In genomic region chr13:40993119-40993518, GRCh38 we compare ENCODE assay signal across 9 cellular contexts. TPM values are rescaled to one million over a fixed set of nuclear protein-coding genes. Genes with fewer than 3 reads are reported as not detected.
DNase-seq lines count a peak whose midpoint lies in the region; ATAC-seq and TF ChIP-seq lines count a peak whose summit lies in the region.
"Had no signal": no experiment of that assay in that cellular context is flagged by ENCODE, and none has a peak within 500 bp of the region (broad histone marks: within the 10 kb centered on the region; RNA-seq: fewer than 3 reads in every experiment).

No MANE protein-coding gene starts in this region.

- ATAC-seq in GM18858 (IDR thresholded peaks at IDR 0.05; ENCODE audit: unreplicated experiment) = no peak

- no peaks in the 10 kb centered on the region for H3K9me3 ChIP-seq in breast epithelium

- BruUV-seq in MCF 10A (replicated peaks; lab: Mats Ljungman, UMichigan) = no TSS peak

- H3K27ac Mint-ChIP-seq in MCF 10A (ENCODE audit: low read depth, unreplicated experiment) (no peak overlapping the region), immature natural killer cell (peak overlapping the region; percentile 68 to 88 (median 79)), type B pancreatic cell (peak overlapping the region; percentile 96)

- H3K36me3 Mint-ChIP-seq in MCF 10A (ENCODE audit: insufficient read depth, unreplicated experiment) (peaks cover 49% of the 10 kb centered on the region), immature natural killer cell (peaks cover 0 to 3% (median 0%) of the 10 kb centered on the region in 3 donors), type B pancreatic cell (peaks cover 12% of the 10 kb centered on the region)

- CTCF ChIA-PET in MCF 10A (lab: Yijun Ruan, JAX) = interaction anchor here (0.7 to 1.3 kb wide), 5 partner anchors 9 to 887 kb away, joined by 3 to 4 read pairs (median 3); no protein-coding TSS in a partner anchor

- H3K4me1 Mint-ChIP-seq in MCF 10A (ENCODE audit: insufficient read depth, unreplicated experiment) (peaks cover 29% of the 10 kb centered on the region), immature natural killer cell (peaks cover 82 to 98% of the 10 kb centered on the region in 2 donors), type B pancreatic cell (ENCODE audit: unreplicated experiment) (peaks cover 23% of the 10 kb centered on the region)

- POLR2A ChIA-PET in MCF 10A (lab: Yijun Ruan, JAX) = interaction anchor here (0.8 to 2.5 kb wide), 5 partner anchors 10 to 72 kb away, joined by 3 to 14 read pairs (median 4); partner anchors contain the start of gene ELF1

- DNase-seq in breast epithelium (ENCODE audit: low spot score in 2 of 2) (no peak), MCF 10A (ENCODE audit: unreplicated experiment) (no peak), SHP77 (lab: John Stamatoyannopoulos, UW) (peak; percentile 83 to 84), immature natural killer cell (no peak), type B pancreatic cell (ENCODE audit: extremely low spot score, unreplicated experiment) (no peak), NCI-H187 treated with DMSO at 0.1 percent for 48 hours (lab: John Stamatoyannopoulos, UW) (no peak), NCI-H2081 treated with DMSO at 0.1 percent for 48 hours (lab: John Stamatoyannopoulos, UW) (no peak)
- DNase-seq: DMS79 had no signal

- no peak overlapping the region for H3K4me3 ChIP-seq in breast epithelium

- TF ChIP-seq CTCF in breast epithelium (IDR thresholded peaks at IDR 0.05) = no peak
- TF ChIP-seq CTCF in MCF 10A (IDR thresholded peaks at IDR 0.05; ENCODE audit: unreplicated experiment) = no peak
- TF ChIP-seq CTCF in type B pancreatic cell (conservative IDR thresholded peaks at IDR 0.05) = no peak

- peaks cover 0 to 8% of the 10 kb centered on the region in 2 donors for H3K4me1 ChIP-seq in breast epithelium

- H3K27me3 Mint-ChIP-seq in MCF 10A (ENCODE audit: insufficient read depth, unreplicated experiment) (no peaks in the 10 kb centered on the region), immature natural killer cell (ENCODE audit: low read depth in 3 of 3) (peaks cover 0 to 2% (median 2%) of the 10 kb centered on the region in 3 donors), type B pancreatic cell (no peaks in the 10 kb centered on the region)

- H3K9me3 Mint-ChIP-seq in MCF 10A (ENCODE audit: unreplicated experiment) = no peaks in the 10 kb centered on the region
- H3K9me3 Mint-ChIP-seq in immature natural killer cell = no peaks in the 10 kb centered on the region
- no peaks in the 10 kb centered on the region for H3K9me3 Mint-ChIP-seq in type B pancreatic cell

- H3K4me3 Mint-ChIP-seq in MCF 10A (ENCODE audit: unreplicated experiment) = no peak overlapping the region
- H3K4me3 Mint-ChIP-seq in immature natural killer cell = peak overlapping the region in 1 of 5 donors; percentile 43
- peak overlapping the region; percentile 50 for H3K4me3 Mint-ChIP-seq in type B pancreatic cell

- peak overlapping the region; percentile 72 to 84 for H3K27ac ChIP-seq in breast epithelium

- intact Hi-C loops in breast epithelium (cut with DNase I; ENCODE audit: low total_unique reads) = no loop called here
- intact Hi-C loops in MCF 10A (cut with micrococcal nuclease) = loop anchor here (5.0 kb wide), 1 partner anchor 216 kb away; no protein-coding TSS in a partner anchor

- no peaks in the 10 kb centered on the region for H3K27me3 ChIP-seq in breast epithelium

- no peak for TF ChIP-seq POLR2A in breast epithelium (IDR thresholded peaks at IDR 0.05)

- no peaks in the 10 kb centered on the region for H3K36me3 ChIP-seq in breast epithelium

RNA-seq across cellular contexts. Expression of gene ELF1, which starts 26.0 kb away (rescaled TPM):
- total RNA-seq in breast epithelium = 100 to 1,000 TPM; 101 to 138 (median 104) TPM
- total RNA-seq in MCF 10A (2022) = 73.7 and 82.1 TPM in 2 replicates
- polyA plus RNA-seq in immature natural killer cell = 100 to 1,000 TPM in 1 of 3 donors, 10 to 100 TPM in 2; 76.8 to 128 (median 92.9) TPM
- total RNA-seq in type B pancreatic cell (ENCODE audit: low replicate concordance) = 47.4 and 97.2 TPM in 2 replicates

Comparison
In these comparisons a context has a peak if more than half of its experiments do, and no peak if none do; other contexts are left out.
1. DNase-seq: peak in SHP77 (2 of 2); none in breast epithelium (0 of 2), MCF 10A (single experiment), immature natural killer cell (0 of 3), type B pancreatic cell (single experiment), NCI-H187 treated with DMSO at 0.1 percent for 48 hours (single experiment) and NCI-H2081 treated with DMSO at 0.1 percent for 48 hours (single experiment).